In genomic region chr4:159023741-159024140, GRCh38 we compare ENCODE assay signal across 1 cellular context.
TF ChIP-seq lines count a peak whose summit lies in the region.

No MANE protein-coding gene starts in this region.

TF ChIP-seq in H1, 55 proteins besides CTCF, POLR2A, EP300 and RAD21:
- TF ChIP-seq CBX5 (IDR thresholded peaks at IDR 0.05; ENCODE audit: low read depth, low read length) = no peak
- TF ChIP-seq, protein P1, sequence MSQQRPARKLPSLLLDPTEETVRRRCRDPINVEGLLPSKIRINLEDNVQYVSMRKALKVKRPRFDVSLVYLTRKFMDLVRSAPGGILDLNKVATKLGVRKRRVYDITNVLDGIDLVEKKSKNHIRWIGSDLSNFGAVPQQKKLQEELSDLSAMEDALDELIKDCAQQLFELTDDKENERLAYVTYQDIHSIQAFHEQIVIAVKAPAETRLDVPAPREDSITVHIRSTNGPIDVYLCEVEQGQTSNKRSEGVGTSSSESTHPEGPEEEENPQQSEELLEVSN (IDR thresholded peaks at IDR 0.05) = no peak
- TF ChIP-seq ATF3 (IDR thresholded peaks at IDR 0.05; ENCODE audit: insufficient read depth, low read depth, low read length) = no peak
- no peak for TF ChIP-seq HDAC6 (IDR thresholded peaks at IDR 0.05; ENCODE audit: low read depth, low read length)
- no peak for TF ChIP-seq RBBP5 (IDR thresholded peaks at IDR 0.05; ENCODE audit: borderline replicate concordance, low read depth, low read length)
- TF ChIP-seq KDM5A (IDR thresholded peaks at IDR 0.05; ENCODE audit: low read length) = no peak
- TF ChIP-seq NANOG (IDR thresholded peaks at IDR 0.05; ENCODE audit: insufficient read depth, low read depth, low read length, poor library complexity, severe bottlenecking) = no peak
- no peak for TF ChIP-seq MAFK (IDR thresholded peaks at IDR 0.05; ENCODE audit: low read depth, low read length)
- TF ChIP-seq SAP30 (IDR thresholded peaks at IDR 0.05; ENCODE audit: insufficient read depth, insufficient replicate concordance, low read length) = no peak
- no peak for TF ChIP-seq SP1 (IDR thresholded peaks at IDR 0.05; ENCODE audit: low read depth, low read length)
- no peak for TF ChIP-seq BACH1 (IDR thresholded peaks at IDR 0.05; ENCODE audit: low read length)
